In genomic region chr16:9160551-9160911, GRCh38 we compare ENCODE assay signal across 14 cellular contexts.
DNase-seq lines count a peak whose midpoint lies in the region; ATAC-seq, FAIRE-seq and TF ChIP-seq lines count a peak whose summit lies in the region.
"Had no signal": no experiment of that assay in that cellular context is flagged by ENCODE, and none has a peak within 500 bp of the region (broad histone marks: within the 10 kb centered on the region; RNA-seq: fewer than 3 reads in every experiment).

No MANE protein-coding gene starts in this region.

- H2AFZ ChIP-seq in HCT116 (ENCODE audit: low read depth, low read length, poor library complexity, severe bottlenecking) (peak overlapping the region; percentile 79), astrocyte (ENCODE audit: low read depth, low read length) (no peak overlapping the region), neural cell (ENCODE audit: low read depth, low read length) (no peak overlapping the region)

- H3K36me3 ChIP-seq in HCT116 (ENCODE audit: control insufficient read depth in 1 of 2, insufficient read depth in 2 of 2, low read length in 2 of 2) (no peaks in the 10 kb centered on the region), astrocyte (ENCODE audit: insufficient read depth, low read length) (no peaks in the 10 kb centered on the region), neural cell (ENCODE audit: insufficient read depth, low read length) (no peaks in the 10 kb centered on the region)
- H3K36me3 ChIP-seq: BLaER1 treated with 17β-estradiol and CSF1 and Interleukin-3, amounts not matched to agents 10 nM and 100 nM; MG63 had no signal

- no peak overlapping the region for H3K27ac Mint-ChIP-seq in astrocyte (ENCODE audit: unreplicated experiment)
- H3K27ac Mint-ChIP-seq: CD4-positive, alpha-beta memory T cell had no signal

- no peak for ATAC-seq in HCT116
- ATAC-seq in omental fat pad (ENCODE audit: low FRiP score), result no peak

- RAD21 ChIA-PET in HCT116 (lab: Charles Lee; ENCODE audit: low non-redundant PET in 1 of 2, low total read pairs in 2 of 2, uncharacterized antibody in 2 of 2, unreplicated experiment in 2 of 2), result no interaction called here

- TF ChIP-seq CTCF in HCT116 (IDR thresholded peaks at IDR 0.05 in 2 of 3, conservative IDR thresholded peaks at IDR 0.05 in 1 of 3; ENCODE audit: borderline replicate concordance in 1 of 3, insufficient read depth in 1 of 3, low read depth in 2 of 3, low read length in 2 of 3) (no peak), astrocyte (IDR thresholded peaks at IDR 0.05; ENCODE audit: insufficient read depth, low read depth, low read length) (no peak), neural cell (IDR thresholded peaks at IDR 0.05; ENCODE audit: poor library complexity, severe bottlenecking) (no peak), omental fat pad (IDR thresholded peaks at IDR 0.05) (no peak), GM20000 (IDR thresholded peaks at IDR 0.05; ENCODE audit: extremely low read depth, missing control alignments) (no peak)

- no peak overlapping the region for H3K27ac ChIP-seq in HCT116 (ENCODE audit: low read depth, low read length)
- no peak overlapping the region for H3K27ac ChIP-seq in astrocyte (ENCODE audit: low read depth, low read length)
- no peak overlapping the region for H3K27ac ChIP-seq in neural cell (ENCODE audit: low read length)
- H3K27ac ChIP-seq: BLaER1 treated with 17β-estradiol and CSF1 and Interleukin-3, amounts not matched to agents 10 nM and 100 nM had no signal

- in situ Hi-C loops in Caki2 (cut with HindIII; ENCODE audit: low pct_unique_long_range_greater_than_20kb, low sequenced_read_pairs), result no loop called here

- H3K9ac ChIP-seq in HCT116 (ENCODE audit: low read length) (no peak overlapping the region), astrocyte (ENCODE audit: low read length) (no peak overlapping the region), neural cell (ENCODE audit: low read length) (no peak overlapping the region)
- H3K9ac ChIP-seq: BLaER1 treated with 17β-estradiol and CSF1 and Interleukin-3, amounts not matched to agents 10 nM and 100 nM had no signal

- no TSS peak for BruUV-seq in HCT116 (replicated peaks; lab: Mats Ljungman, UMichigan)

- H3K79me2 ChIP-seq in HCT116 (ENCODE audit: insufficient read depth, low read length), result no peaks in the 10 kb centered on the region
- no peaks in the 10 kb centered on the region for H3K79me2 ChIP-seq in astrocyte (ENCODE audit: insufficient read depth, low read length)
- no peaks in the 10 kb centered on the region for H3K79me2 ChIP-seq in neural cell (replicated peaks; ENCODE audit: insufficient read depth, low read length)

- H3K27me3 ChIP-seq in HCT116 (ENCODE audit: insufficient read depth, low read length) (no peaks in the 10 kb centered on the region), astrocyte (ENCODE audit: insufficient read depth, low read length) (peaks cover 5% of the 10 kb centered on the region), neural cell (ENCODE audit: insufficient read depth, low read depth, low read length) (no peaks in the 10 kb centered on the region)
- H3K27me3 ChIP-seq: BLaER1 treated with 17β-estradiol and CSF1 and Interleukin-3, amounts not matched to agents 10 nM and 100 nM; MG63 had no signal

- intact Hi-C loops in HCT116 (cut with micrococcal nuclease), result loop anchor here (1.0 to 10.0 kb wide), 3 partner anchors 97 to 1344 kb away; no protein-coding TSS in a partner anchor

- no peaks in the 10 kb centered on the region for H3K4me1 Mint-ChIP-seq in astrocyte (ENCODE audit: low read depth, unreplicated experiment)

- H4K20me1 ChIP-seq in HCT116 (ENCODE audit: insufficient read depth), result no peaks in the 10 kb centered on the region
- H4K20me1 ChIP-seq in astrocyte (ENCODE audit: insufficient read depth, low read length), result no peaks in the 10 kb centered on the region
- no peaks in the 10 kb centered on the region for H4K20me1 ChIP-seq in neural cell (ENCODE audit: insufficient read depth)
- H4K20me1 ChIP-seq: BLaER1 treated with 17β-estradiol and CSF1 and Interleukin-3, amounts not matched to agents 10 nM and 100 nM had no signal

- H3K4me2 ChIP-seq in HCT116 (ENCODE audit: low read length) (peak overlapping the region; percentile 54), astrocyte (ENCODE audit: low read length) (peak overlapping the region; percentile 37), neural cell (ENCODE audit: low read length) (no peak overlapping the region)
- H3K4me2 ChIP-seq: BLaER1 treated with 17β-estradiol and CSF1 and Interleukin-3, amounts not matched to agents 10 nM and 100 nM had no signal

- no peak for TF ChIP-seq EP300 in neural cell (conservative IDR thresholded peaks at IDR 0.05; ENCODE audit: poor library complexity, severe bottlenecking)

- no peaks in the 10 kb centered on the region for H3K9me3 Mint-ChIP-seq in astrocyte (ENCODE audit: unreplicated experiment)
- H3K9me3 Mint-ChIP-seq: CD4-positive, alpha-beta memory T cell had no signal

- POLR2A ChIA-PET in HCT116 (lab: Charles Lee), result no interaction called here

- H3K4me3 Mint-ChIP-seq in astrocyte (ENCODE audit: unreplicated experiment), result no peak overlapping the region
- H3K4me3 Mint-ChIP-seq: CD4-positive, alpha-beta memory T cell had no signal

- H3K4me3 ChIP-seq in HCT116 (replicated peaks in 1 of 2; ENCODE audit: low read depth in 1 of 2, low read length in 2 of 2) (no peak overlapping the region), astrocyte (ENCODE audit: insufficient read depth, low read depth, low read length) (no peak overlapping the region), neural cell (ENCODE audit: low read length) (no peak overlapping the region)
- H3K4me3 ChIP-seq: BLaER1 treated with 17β-estradiol and CSF1 and Interleukin-3, amounts not matched to agents 10 nM and 100 nM; GM12878; MG63 had no signal

- FAIRE-seq in astrocyte (lab: Jason Lieb, UNC), result no peak

- no peak for TF ChIP-seq POLR2A in HCT116 (IDR thresholded peaks at IDR 0.05; ENCODE audit: borderline replicate concordance, extremely low read depth, insufficient read depth, insufficient read length)

- CTCF ChIA-PET in HCT116 (lab: Charles Lee), result interaction anchor here (1.1 to 1.3 kb wide), 2 partner anchors 14 to 103 kb away, joined by 3 read pairs; no protein-coding TSS in a partner anchor

- H3K9me3 ChIP-seq in HCT116 (ENCODE audit: control insufficient read depth in 1 of 2, insufficient read depth in 1 of 2, low read depth in 1 of 2, low read length in 2 of 2) (no peaks in the 10 kb centered on the region), astrocyte (ENCODE audit: insufficient read depth, low read depth, low read length) (no peaks in the 10 kb centered on the region), neural cell (ENCODE audit: low read length) (no peaks in the 10 kb centered on the region)
- H3K9me3 ChIP-seq: BLaER1 treated with 17β-estradiol and CSF1 and Interleukin-3, amounts not matched to agents 10 nM and 100 nM; Caco-2; MG63 had no signal

- DNase-seq in Caki2 (ENCODE audit: low read depth) (peak; percentile 27), HCT116 (ENCODE audit: low read depth, low spot score) (no peak), astrocyte (ENCODE audit: low read depth) (no peak), omental fat pad (ENCODE audit: low spot score) (no peak), NCI-H1048 (lab: John Stamatoyannopoulos, UW) (no peak), GM20000 (ENCODE audit: low spot score) (no peak)
- DNase-seq: NCI-H1092, NCI-H510A had no signal

- no peaks in the 10 kb centered on the region for H3K36me3 Mint-ChIP-seq in astrocyte (ENCODE audit: low read depth, unreplicated experiment)
- H3K36me3 Mint-ChIP-seq: CD4-positive, alpha-beta memory T cell had no signal

- H3K4me1 ChIP-seq in HCT116 (ENCODE audit: control insufficient read depth in 1 of 2, insufficient read depth in 2 of 2, low read length in 2 of 2) (peaks cover 0 to 12% of the 10 kb centered on the region in 2 experiments; a peak in 1 of 4 replicates), astrocyte (ENCODE audit: insufficient read depth, low read length) (no peaks in the 10 kb centered on the region)
- H3K4me1 ChIP-seq: BLaER1 treated with 17β-estradiol and CSF1 and Interleukin-3, amounts not matched to agents 10 nM and 100 nM; Caco-2 had no signal

- no peaks in the 10 kb centered on the region for H3F3A ChIP-seq in neural cell (ENCODE audit: insufficient read depth, low read length, poor library complexity, severe bottlenecking)

- TF ChIP-seq RAD21 in HCT116 (IDR thresholded peaks at IDR 0.05; ENCODE audit: low read depth), result no peak
- no peak for TF ChIP-seq RAD21 in neural cell (conservative IDR thresholded peaks at IDR 0.05)

- peaks cover 4% of the 10 kb centered on the region for H3K27me3 Mint-ChIP-seq in astrocyte (ENCODE audit: low read depth, unreplicated experiment)

- H3K9me2 ChIP-seq in HCT116 (ENCODE audit: insufficient read depth) (no peaks in the 10 kb centered on the region), neural cell (ENCODE audit: insufficient read depth, low read length) (no peaks in the 10 kb centered on the region)

TF ChIP-seq in HCT116, 20 proteins besides CTCF, POLR2A, EP300 and RAD21 (continues in another document):
- no peak for TF ChIP-seq SRF (IDR thresholded peaks at IDR 0.05; ENCODE audit: low read depth)
- TF ChIP-seq EZH2phosphoT487 (IDR thresholded peaks at IDR 0.05; ENCODE audit: borderline replicate concordance), result no peak
- TF ChIP-seq MAX (IDR thresholded peaks at IDR 0.05), result no peak
- TF ChIP-seq JUND (IDR thresholded peaks at IDR 0.05), result no peak
- no peak for TF ChIP-seq ZFX (IDR thresholded peaks at IDR 0.05)
- no peak for TF ChIP-seq CEBPB (IDR thresholded peaks at IDR 0.05; ENCODE audit: low read depth)
- no peak for TF ChIP-seq ATF3 (IDR thresholded peaks at IDR 0.05)

TF ChIP-seq in neural cell, 6 proteins besides CTCF, POLR2A, EP300 and RAD21:
- TF ChIP-seq SMC3 (conservative IDR thresholded peaks at IDR 0.05; ENCODE audit: poor library complexity), result peak; percentile 16
- no peak for TF ChIP-seq TAF1 (IDR thresholded peaks at IDR 0.05; ENCODE audit: low read depth)
